Comparison of ENCODE assay signal across 10 cellular contexts in genomic region chr20:57429579-57430202, GRCh38. TPM values are rescaled to one million over a fixed set of nuclear protein-coding genes. Genes with fewer than 3 reads are reported as not detected.
DNase-seq lines count a peak whose midpoint lies in the region; ATAC-seq and TF ChIP-seq lines count a peak whose summit lies in the region.
"Had no signal": no experiment of that assay in that cellular context is flagged by ENCODE, and none has a peak within 500 bp of the region (broad histone marks: within the 10 kb centered on the region; RNA-seq: fewer than 3 reads in every experiment).

No MANE protein-coding gene starts in this region.

- POLR2A ChIA-PET in IMR-90 (lab: Charles Lee; ENCODE audit: unreplicated experiment) = no interaction called here
- POLR2A ChIA-PET in activated B cell treated with CpG ODN at 0.5 μM for 24 hours (lab: Charles Lee) = interaction anchor here (0.6 to 8.4 kb wide), 7 partner anchors 18 to 51 kb away, joined by 3 to 112 read pairs (median 4); partner anchors contain the start of gene RBM38

- dilution Hi-C loops in IMR-90 (cut with HindIII; ENCODE audit: low sequenced_read_pairs, unreplicated experiment) = no loop called here

- DNase-seq in IMR-90 (peak; percentile 63), activated B cell treated with CpG ODN at 0.5 μM for 24 hours (no peak), hypothalamus (lab: John Stamatoyannopoulos, UW) (no peak)
- no peak for DNase-seq in activated CD4-positive, alpha-beta T cell treated with anti-CD3 and anti-CD28 coated beads, Interleukin-2, amount 50 U/mL, for 4 hours
- DNase-seq: activated CD4-positive, alpha-beta T cell treated with anti-CD3 and anti-CD28 coated beads for 1 hour had no signal

- H3K4me1 ChIP-seq in DOHH2 (ENCODE audit: control insufficient read depth, low read length) = peaks cover 89% of the 10 kb centered on the region
- H3K4me1 ChIP-seq in IMR-90 (ENCODE audit: control insufficient read depth, insufficient read depth, low read length) = no peaks in the 10 kb centered on the region
- H3K4me1 ChIP-seq in liver (ENCODE audit: control insufficient read depth in 4 of 4, insufficient read depth in 4 of 4, low read length in 3 of 4) = peaks cover 4 to 33% (median 12%) of the 10 kb centered on the region in 4 donors

- 59% methylated on average over 6 of the region's 7 CpGs; no CpG with 5 or more reads in 1 of the 2 experiments for WGBS in IMR-90 (ENCODE audit: extremely low coverage in 2 of 2, insufficient read length in 1 of 2), 2 experiments
- WGBS in liver = 93% methylated on average over 7 of the region's 7 CpGs

- H3K4me2 ChIP-seq in DOHH2 (ENCODE audit: low read length) (peak overlapping the region; percentile 27), IMR-90 (ENCODE audit: low read depth, low read length) (no peak overlapping the region)
- H3K4me2 ChIP-seq: KMS-11 had no signal

- BruUV-seq in IMR-90 (replicated peaks; lab: Mats Ljungman, UMichigan) = no TSS peak

- no peaks in the 10 kb centered on the region for H3K79me1 ChIP-seq in IMR-90 (ENCODE audit: low read depth in 1 of 2, low read length in 2 of 2)

- H3K79me2 ChIP-seq in DOHH2 (ENCODE audit: control insufficient read depth, low read length) = no peaks in the 10 kb centered on the region

- H3K56ac ChIP-seq in IMR-90 (ENCODE audit: extremely low read depth, insufficient read depth, low read length) = no peak overlapping the region

- no peaks in the 10 kb centered on the region for H3K9me2 ChIP-seq in DOHH2 (replicated peaks; ENCODE audit: control insufficient read depth, low read length)

- ATAC-seq in IMR-90 (ENCODE audit: low read depth) = no peak; the same call in 1 of the 2 replicates
- ATAC-seq in activated B cell treated with CpG ODN at 0.5 μM for 24 hours (ENCODE audit: low read depth) = peak; percentile 51
- no peak for ATAC-seq in GM21381 (IDR thresholded peaks at IDR 0.05; ENCODE audit: unreplicated experiment)
- ATAC-seq in HG03442 (IDR thresholded peaks at IDR 0.05; ENCODE audit: unreplicated experiment) = no peak

- in situ Hi-C loops in IMR-90 (cut with MboI; ENCODE audit: low sequenced_read_pairs) = no loop called here

- no peak overlapping the region for H2BK15ac ChIP-seq in IMR-90 (ENCODE audit: low read depth, low read length)

- H3K27me3 ChIP-seq in DOHH2 (ENCODE audit: control insufficient read depth, low read length) = no peaks in the 10 kb centered on the region
- H3K27me3 ChIP-seq in IMR-90 (ENCODE audit: control insufficient read depth, insufficient read depth, low read length) = peaks cover 3% of the 10 kb centered on the region
- H3K27me3 ChIP-seq in liver (ENCODE audit: control insufficient read depth in 4 of 4, insufficient read depth in 4 of 4, low read length in 3 of 4) = no peaks in the 10 kb centered on the region

- H4K5ac ChIP-seq in IMR-90 (ENCODE audit: low read depth, low read length) = no peak overlapping the region

- CTCF ChIA-PET in IMR-90 (lab: Yijun Ruan, JAX) (interaction anchor here (1.5 kb wide), 1 partner anchor 18 kb away, joined by 3 read pairs; no protein-coding TSS in a partner anchor), activated B cell treated with CpG ODN at 0.5 μM for 24 hours (lab: Charles Lee) (interaction anchor here (1.4 kb wide), 1 partner anchor 40 kb away, joined by 8 read pairs; no protein-coding TSS in a partner anchor)

- H3K36me3 ChIP-seq in DOHH2 (ENCODE audit: control insufficient read depth, low read length) (no peaks in the 10 kb centered on the region), IMR-90 (ENCODE audit: control insufficient read depth, insufficient read depth, low read length) (no peaks in the 10 kb centered on the region), liver (ENCODE audit: control insufficient read depth in 4 of 4, insufficient read depth in 3 of 4, low read depth in 1 of 4, low read length in 3 of 4) (no peaks in the 10 kb centered on the region)

- H3F3A ChIP-seq in DOHH2 (ENCODE audit: control insufficient read depth, insufficient read depth) = peaks cover 8% of the 10 kb centered on the region

- H3K14ac ChIP-seq in IMR-90 (replicated peaks; ENCODE audit: low read depth, low read length) = no peak overlapping the region

- H3K4me3 Mint-ChIP-seq in activated B cell treated with CpG ODN at 0.5 μM for 24 hours = peak overlapping the region; percentile 29

- H3K27ac ChIP-seq in DOHH2 (ENCODE audit: low read depth, low read length) (no peak overlapping the region), IMR-90 (ENCODE audit: insufficient read depth, low read length) (no peak overlapping the region), liver (ENCODE audit: low read depth in 1 of 2, low read length in 2 of 2) (peak overlapping the region in 1 of 2 donors; percentile 94)
- H3K27ac ChIP-seq: KMS-11 had no signal

- intact Hi-C loops in IMR-90 (cut with micrococcal nuclease) (no loop called here), activated B cell treated with CpG ODN at 0.5 μM for 24 hours (cut with micrococcal nuclease) (no loop called here)

- peaks cover 93% of the 10 kb centered on the region for H3K4me1 Mint-ChIP-seq in activated B cell treated with CpG ODN at 0.5 μM for 24 hours

- no peak overlapping the region for H2BK5ac ChIP-seq in IMR-90 (ENCODE audit: low read depth, low read length, poor library complexity, severe bottlenecking)

- no peak overlapping the region for H4K91ac ChIP-seq in IMR-90 (ENCODE audit: insufficient read depth, low read depth, low read length)

- H3K23ac ChIP-seq in IMR-90 (ENCODE audit: low read depth, low read length) = no peak overlapping the region

- H3K9me1 ChIP-seq in IMR-90 (ENCODE audit: insufficient read depth, low read length) = no peaks in the 10 kb centered on the region

- no peaks in the 10 kb centered on the region for H3K36me3 Mint-ChIP-seq in activated B cell treated with CpG ODN at 0.5 μM for 24 hours (ENCODE audit: low read depth)

- no peak overlapping the region; the same call in 1 of the 2 replicates for H3K4me3 ChIP-seq in DOHH2 (ENCODE audit: low read length)
- no peak overlapping the region for H3K4me3 ChIP-seq in IMR-90 (ENCODE audit: insufficient read depth, low read depth, low read length)
- no peak overlapping the region for H3K4me3 ChIP-seq in liver (ENCODE audit: low read depth in 1 of 3, low read length in 3 of 3)

- no peak overlapping the region for H4K8ac ChIP-seq in IMR-90 (ENCODE audit: low read depth in 2 of 2, low read length in 2 of 2)

- no peaks in the 10 kb centered on the region for H3K9me3 Mint-ChIP-seq in activated B cell treated with CpG ODN at 0.5 μM for 24 hours

- no peaks in the 10 kb centered on the region for H3K9me3 ChIP-seq in DOHH2 (ENCODE audit: control insufficient read depth, insufficient read depth, low read length)
- no peaks in the 10 kb centered on the region for H3K9me3 ChIP-seq in IMR-90 (ENCODE audit: control insufficient read depth, insufficient read depth, low read length)
- no peaks in the 10 kb centered on the region for H3K9me3 ChIP-seq in liver (ENCODE audit: control insufficient read depth in 4 of 4, low read length in 3 of 4)

- no peak for TF ChIP-seq RAD21 in IMR-90 (IDR thresholded peaks at IDR 0.05; ENCODE audit: low read length)
- TF ChIP-seq RAD21 in liver (IDR thresholded peaks at IDR 0.05) = no peak

- H3K9ac ChIP-seq in IMR-90 (ENCODE audit: low read depth, low read length) = no peak overlapping the region
- no peak overlapping the region for H3K9ac ChIP-seq in liver (ENCODE audit: low read depth in 1 of 2, low read length in 2 of 2)
- H3K9ac ChIP-seq: KMS-11 had no signal

- no peak overlapping the region for H2AK5ac ChIP-seq in IMR-90 (ENCODE audit: low read depth, low read length)

- no peak overlapping the region for H2AFZ ChIP-seq in IMR-90 (replicated peaks; ENCODE audit: low read length, poor library complexity)

- H3K27me3 Mint-ChIP-seq in activated B cell treated with CpG ODN at 0.5 μM for 24 hours = no peaks in the 10 kb centered on the region

- H3K18ac ChIP-seq in IMR-90 (ENCODE audit: low read depth, low read length) = no peak overlapping the region

- H3K27ac Mint-ChIP-seq in activated B cell treated with CpG ODN at 0.5 μM for 24 hours = peak overlapping the region; percentile 71

- no peak overlapping the region for H3K4ac ChIP-seq in IMR-90 (ENCODE audit: low read depth, low read length)

- H2BK120ac ChIP-seq in IMR-90 (ENCODE audit: low read depth, low read length) = no peak overlapping the region

- H4K20me1 ChIP-seq in DOHH2 (ENCODE audit: control insufficient read depth, insufficient read depth, low read depth, low read length) = no peaks in the 10 kb centered on the region
- H4K20me1 ChIP-seq in IMR-90 (ENCODE audit: insufficient read depth, low read length) = no peaks in the 10 kb centered on the region

- no peak overlapping the region for H2AK9ac ChIP-seq in IMR-90 (replicated peaks; ENCODE audit: low read depth, low read length, poor library complexity)

- TF ChIP-seq POLR2A in IMR-90 (IDR thresholded peaks at IDR 0.05; ENCODE audit: low read depth, low read length) = no peak

- H2BK20ac ChIP-seq in IMR-90 (ENCODE audit: low read depth, low read length) = no peak overlapping the region

- no peak for TF ChIP-seq CTCF in DOHH2 (IDR thresholded peaks at IDR 0.05; ENCODE audit: low read depth, low read length, poor library complexity, severe bottlenecking)
- no peak for TF ChIP-seq CTCF in IMR-90 (conservative IDR thresholded peaks at IDR 0.05; ENCODE audit: low read depth, low read length)
- TF ChIP-seq CTCF in activated B cell treated with CpG ODN at 0.5 μM for 24 hours (IDR thresholded peaks at IDR 0.05) = no peak
- no peak for TF ChIP-seq CTCF in liver (IDR thresholded peaks at IDR 0.05; ENCODE audit: low read depth, low read length, missing input control)

TF ChIP-seq in IMR-90, 13 proteins besides CTCF, POLR2A, EP300 and RAD21 (continues in another document):
- no peak for TF ChIP-seq BHLHE40 (IDR thresholded peaks at IDR 0.05; ENCODE audit: low read depth, low read length)
- TF ChIP-seq NFE2L2 (IDR thresholded peaks at IDR 0.05; ENCODE audit: low read depth, low read length) = no peak
- peak; percentile 72 for TF ChIP-seq FOS (IDR thresholded peaks at IDR 0.05; ENCODE audit: low read depth, low read length)
- no peak for TF ChIP-seq MAZ (IDR thresholded peaks at IDR 0.05; ENCODE audit: borderline replicate concordance, low read depth, low read length)

TF ChIP-seq in liver, 16 proteins besides CTCF, POLR2A, EP300 and RAD21:
- TF ChIP-seq SP1 (IDR thresholded peaks at IDR 0.05) (peak; percentile 77), TAF1 (conservative IDR thresholded peaks at IDR 0.05) (no peak)

RNA-seq across cellular contexts. Expression of gene RBM38, which starts 38.5 kb away (rescaled TPM):
- total RNA-seq in IMR-90 (2012; rRNA removed) (5.2 and 6.9 TPM in 2 replicates), activated B cell treated with CpG ODN at 0.5 μM for 24 hours (69.6 and 70.7 TPM in 2 replicates), liver (100 to 1,000 TPM in 1 of 2 donors, 1 to 10 TPM in 1; 4.4 to 258 TPM)
- polyA plus RNA-seq in IMR-90 (2012; rRNA removed) (11.9 and 14.6 TPM in 2 replicates), liver (1 to 10 TPM; 1.4 to 7.7 TPM)
- 9.7 and 20.7 TPM in 2 replicates for polyA plus RNA-seq in IMR-90 (2012; cell fraction: cytosol; rRNA removed)
- 10.0 and 19.1 TPM in 2 replicates for polyA plus RNA-seq in IMR-90 (2012; cell fraction: nucleus; rRNA removed; ENCODE audit: low replicate concordance)
